In the genomic region with DNA sequence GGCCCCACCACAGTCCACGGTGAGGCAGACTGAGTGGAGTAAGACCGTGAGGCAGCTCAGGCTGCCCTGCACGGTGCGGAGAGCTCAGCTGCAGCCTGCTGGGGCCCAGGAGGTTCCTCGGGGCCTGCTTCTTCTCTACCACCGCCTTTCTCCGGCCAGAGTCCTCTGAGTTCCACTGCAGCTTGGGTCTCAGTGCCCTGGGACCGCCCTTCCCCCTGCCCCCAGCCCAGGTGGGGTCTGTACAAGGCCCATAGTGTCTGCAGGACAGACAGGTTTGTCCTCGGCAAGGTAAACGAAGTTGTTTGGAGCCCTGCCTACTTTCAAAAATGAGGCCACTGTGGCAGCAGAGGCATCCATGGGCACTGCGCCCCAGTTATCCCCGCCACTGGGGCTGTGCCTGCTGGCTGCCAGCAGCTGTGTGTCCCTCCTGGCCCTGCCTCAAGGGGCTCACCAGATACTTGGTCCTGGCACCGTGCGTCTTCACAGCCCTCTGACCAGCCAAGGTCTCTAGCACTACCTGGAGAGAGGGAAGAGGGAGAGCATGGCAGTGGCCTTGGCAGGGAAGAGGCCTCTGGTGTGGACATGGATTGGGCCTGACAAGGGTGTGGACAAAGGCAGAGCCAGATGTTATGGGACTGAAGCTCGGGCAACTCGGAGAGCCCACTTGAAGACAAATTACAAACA, we compare ENCODE assay signal across 1 cellular context.
TF ChIP-seq lines count a peak whose summit lies in the region.

No MANE protein-coding gene starts in this region.

TF ChIP-seq in IMR-90, 13 proteins besides CTCF, POLR2A, EP300 and RAD21:
- TF ChIP-seq RFX5 (IDR thresholded peaks at IDR 0.05; ENCODE audit: low read depth, low read length) = no peak
- TF ChIP-seq, protein P1, sequence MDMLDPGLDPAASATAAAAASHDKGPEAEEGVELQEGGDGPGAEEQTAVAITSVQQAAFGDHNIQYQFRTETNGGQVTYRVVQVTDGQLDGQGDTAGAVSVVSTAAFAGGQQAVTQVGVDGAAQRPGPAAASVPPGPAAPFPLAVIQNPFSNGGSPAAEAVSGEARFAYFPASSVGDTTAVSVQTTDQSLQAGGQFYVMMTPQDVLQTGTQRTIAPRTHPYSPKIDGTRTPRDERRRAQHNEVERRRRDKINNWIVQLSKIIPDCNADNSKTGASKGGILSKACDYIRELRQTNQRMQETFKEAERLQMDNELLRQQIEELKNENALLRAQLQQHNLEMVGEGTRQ (IDR thresholded peaks at IDR 0.05; ENCODE audit: low read depth, low read length) = no peak
- TF ChIP-seq MXI1 (IDR thresholded peaks at IDR 0.05; ENCODE audit: borderline replicate concordance, low read depth, low read length) = no peak
- no peak for TF ChIP-seq CEBPB (IDR thresholded peaks at IDR 0.05; ENCODE audit: low read depth, low read length)
- TF ChIP-seq FOS (IDR thresholded peaks at IDR 0.05; ENCODE audit: low read depth, low read length) = no peak
- no peak for TF ChIP-seq BHLHE40 (IDR thresholded peaks at IDR 0.05; ENCODE audit: low read depth, low read length)
- TF ChIP-seq, protein P2, sequence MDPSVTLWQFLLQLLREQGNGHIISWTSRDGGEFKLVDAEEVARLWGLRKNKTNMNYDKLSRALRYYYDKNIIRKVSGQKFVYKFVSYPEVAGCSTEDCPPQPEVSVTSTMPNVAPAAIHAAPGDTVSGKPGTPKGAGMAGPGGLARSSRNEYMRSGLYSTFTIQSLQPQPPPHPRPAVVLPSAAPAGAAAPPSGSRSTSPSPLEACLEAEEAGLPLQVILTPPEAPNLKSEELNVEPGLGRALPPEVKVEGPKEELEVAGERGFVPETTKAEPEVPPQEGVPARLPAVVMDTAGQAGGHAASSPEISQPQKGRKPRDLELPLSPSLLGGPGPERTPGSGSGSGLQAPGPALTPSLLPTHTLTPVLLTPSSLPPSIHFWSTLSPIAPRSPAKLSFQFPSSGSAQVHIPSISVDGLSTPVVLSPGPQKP (IDR thresholded peaks at IDR 0.05; ENCODE audit: borderline replicate concordance, low read depth, low read length) = no peak
- no peak for TF ChIP-seq NFE2L2 (IDR thresholded peaks at IDR 0.05; ENCODE audit: low read depth, low read length)
- no peak for TF ChIP-seq CHD1 (IDR thresholded peaks at IDR 0.05; ENCODE audit: low read depth, low read length)
- TF ChIP-seq RCOR1 (IDR thresholded peaks at IDR 0.05; ENCODE audit: insufficient replicate concordance, low read length) = no peak
- no peak for TF ChIP-seq MAZ (IDR thresholded peaks at IDR 0.05; ENCODE audit: borderline replicate concordance, low read depth, low read length)
- no peak for TF ChIP-seq SMC3 (IDR thresholded peaks at IDR 0.05; ENCODE audit: low read depth, low read length)
- no peak for TF ChIP-seq MAFK (IDR thresholded peaks at IDR 0.05; ENCODE audit: low read depth, low read length)
TF ChIP-seq in IMR-90: peak in this region for 0.
